Comparison of ENCODE assay signal across 8 cellular contexts in the genomic region with DNA sequence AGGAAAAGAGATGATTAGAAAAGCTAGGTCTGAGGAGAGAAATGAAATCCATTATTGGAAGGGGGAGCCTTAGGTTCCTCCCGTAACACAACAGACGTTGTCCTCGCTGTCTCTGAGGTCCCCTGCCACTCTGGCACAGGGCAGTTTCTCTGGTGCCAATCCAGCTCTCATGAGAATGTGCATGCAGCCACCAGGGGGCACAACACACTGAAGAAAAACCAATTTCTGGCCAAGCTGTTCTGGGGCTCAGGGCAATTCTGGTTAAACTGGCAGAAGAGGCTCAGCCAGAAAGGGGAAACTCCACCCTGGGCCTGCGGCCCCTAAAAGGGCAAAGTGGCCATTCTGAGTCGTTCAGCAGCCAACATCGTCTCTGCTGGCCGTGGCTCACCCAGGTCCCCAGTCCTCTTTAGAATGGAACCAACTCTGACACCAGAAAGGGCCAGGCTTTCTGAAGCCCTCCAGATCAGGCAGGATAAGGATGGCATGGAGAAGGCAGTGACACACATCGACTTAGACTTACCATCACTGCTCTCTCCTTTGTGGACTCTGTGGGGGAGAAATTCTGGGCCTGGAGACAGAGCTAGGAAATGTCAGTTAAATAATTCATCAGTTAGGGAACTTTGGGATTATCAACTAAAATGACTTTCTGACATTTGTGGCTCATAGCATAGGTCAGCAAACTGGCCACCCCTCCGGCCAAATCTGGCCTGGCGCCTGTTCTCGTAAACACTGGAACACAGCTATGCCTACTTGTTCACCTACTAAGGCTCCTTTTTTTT. TPM values are rescaled to one million over a fixed set of nuclear protein-coding genes. Genes with fewer than 3 reads are reported as not detected.
DNase-seq lines count a peak whose midpoint lies in the region; ATAC-seq and TF ChIP-seq lines count a peak whose summit lies in the region.

No MANE protein-coding gene starts in this region.

- no peak overlapping the region for H3K27ac Mint-ChIP-seq in activated naive CD4-positive, alpha-beta T cell treated with anti-CD3 and anti-CD28 coated beads, Interleukin-2, amount 10 ng/mL, durations not matched to agents 7 days and 5 days

- H3K27ac ChIP-seq in MM.1S (ENCODE audit: low read length) (no peak overlapping the region; the same call in 1 of the 2 replicates), ovary (peak overlapping the region; percentile 44 to 49), thoracic aorta (peak overlapping the region; percentile 61 to 62)

- H3K9me3 Mint-ChIP-seq in activated naive CD4-positive, alpha-beta T cell treated with anti-CD3 and anti-CD28 coated beads, Interleukin-2, amount 10 ng/mL, durations not matched to agents 7 days and 5 days, result no peaks in the 10 kb centered on the region

- H3K9ac ChIP-seq in MM.1S (ENCODE audit: low read length), result no peak overlapping the region

- H3K27me3 ChIP-seq in H7 (ENCODE audit: control insufficient read depth, insufficient read depth, low read length), result no peaks in the 10 kb centered on the region
- no peaks in the 10 kb centered on the region for H3K27me3 ChIP-seq in MM.1S (replicated peaks; ENCODE audit: insufficient read depth, low read length)
- no peaks in the 10 kb centered on the region for H3K27me3 ChIP-seq in ovary
- H3K27me3 ChIP-seq in thoracic aorta (replicated peaks; ENCODE audit: insufficient read depth), result no peaks in the 10 kb centered on the region

- 47 to 48% (median 48%) methylated on average over 11 of the region's 11 CpGs for WGBS in ovary, 3 donors

- peaks cover 4% of the 10 kb centered on the region; the same call in 1 of the 2 replicates for H3K79me2 ChIP-seq in MM.1S (ENCODE audit: low read length)

- no peaks in the 10 kb centered on the region for H4K20me1 ChIP-seq in MM.1S (ENCODE audit: insufficient read depth, low read length)

- intact Hi-C loops in ovary (cut with DNase I), result loop anchor here in 3 of 4 donors (2.0 to 10.0 kb wide), 5 partner anchors 92 to 382 kb away; no protein-coding TSS in a partner anchor

- peaks cover 5% of the 10 kb centered on the region; the same call in 1 of the 2 replicates for H3F3A ChIP-seq in MM.1S (ENCODE audit: insufficient read depth, low read length)

- H2AFZ ChIP-seq in MM.1S (ENCODE audit: low read length), result no peak overlapping the region

- H3K4me1 ChIP-seq in MM.1S (ENCODE audit: low read length), result peaks cover 6% of the 10 kb centered on the region; the same call in 1 of the 2 replicates
- H3K4me1 ChIP-seq in ovary (ENCODE audit: insufficient read depth), result peaks cover 12% of the 10 kb centered on the region
- peaks cover 25 to 32% of the 10 kb centered on the region in 2 donors for H3K4me1 ChIP-seq in thoracic aorta (ENCODE audit: control insufficient read depth in 1 of 2, low read depth in 2 of 2)

- no peaks in the 10 kb centered on the region for H3K9me2 ChIP-seq in MM.1S (replicated peaks; ENCODE audit: insufficient read depth, low read length)

- no peaks in the 10 kb centered on the region for H3K4me1 Mint-ChIP-seq in activated naive CD4-positive, alpha-beta T cell treated with anti-CD3 and anti-CD28 coated beads, Interleukin-2, amount 10 ng/mL, durations not matched to agents 7 days and 5 days

- no peak overlapping the region for H3K4me2 ChIP-seq in MM.1S (ENCODE audit: low read depth, low read length)

- CTCF ChIA-PET in activated naive CD4-positive, alpha-beta T cell treated with anti-CD3 and anti-CD28 coated beads, Interleukin-2, amount 10 ng/mL, durations not matched to agents 7 days and 5 days (lab: Charles Lee), result interaction anchor here (0.7 to 8.4 kb wide), 27 partner anchors 9 to 407 kb away, joined by 3 to 175 read pairs (median 4); no protein-coding TSS in a partner anchor

- peaks cover 21% of the 10 kb centered on the region for H3K36me3 ChIP-seq in H7 (replicated peaks; ENCODE audit: control insufficient read depth, insufficient read depth, low read length)
- H3K36me3 ChIP-seq in MM.1S (replicated peaks; ENCODE audit: insufficient read depth, low read length), result peaks cover 3% of the 10 kb centered on the region; the same call in 1 of the 2 replicates
- no peaks in the 10 kb centered on the region for H3K36me3 ChIP-seq in ovary
- peaks cover 12% of the 10 kb centered on the region for H3K36me3 ChIP-seq in thoracic aorta

- H3K27me3 Mint-ChIP-seq in activated naive CD4-positive, alpha-beta T cell treated with anti-CD3 and anti-CD28 coated beads, Interleukin-2, amount 10 ng/mL, durations not matched to agents 7 days and 5 days, result no peaks in the 10 kb centered on the region

- peak; percentile 86 for TF ChIP-seq CTCF in MM.1S (IDR thresholded peaks at IDR 0.05; ENCODE audit: low read length)
- TF ChIP-seq CTCF in ovary (IDR thresholded peaks at IDR 0.05), result peak; percentile 64 to 84 (median 76)
- peak; percentile 87 for TF ChIP-seq CTCF in thoracic aorta (IDR thresholded peaks at IDR 0.05)

- H3K9me3 ChIP-seq in MM.1S (replicated peaks; ENCODE audit: insufficient read depth, low read length) (no peaks in the 10 kb centered on the region), ovary (no peaks in the 10 kb centered on the region), thoracic aorta (no peaks in the 10 kb centered on the region)

- H3K4me3 ChIP-seq in H7 (ENCODE audit: insufficient read depth, low read depth, low read length), result no peak overlapping the region
- H3K4me3 ChIP-seq in MM.1S (ENCODE audit: low read length), result no peak overlapping the region
- no peak overlapping the region for H3K4me3 ChIP-seq in ovary
- H3K4me3 ChIP-seq in thoracic aorta, result no peak overlapping the region

- H3K36me3 Mint-ChIP-seq in activated naive CD4-positive, alpha-beta T cell treated with anti-CD3 and anti-CD28 coated beads, Interleukin-2, amount 10 ng/mL, durations not matched to agents 7 days and 5 days, result peaks cover 47% of the 10 kb centered on the region

- no peak for TF ChIP-seq POLR2A in ovary (IDR thresholded peaks at IDR 0.05)

- no peak for TF ChIP-seq EP300 in ovary (IDR thresholded peaks at IDR 0.05)

- peak; percentile 78 for ATAC-seq in thoracic aorta (ENCODE audit: insufficient number of reproducible peaks, low FRiP score, low read depth)

- no peak overlapping the region for H3K4me3 Mint-ChIP-seq in activated naive CD4-positive, alpha-beta T cell treated with anti-CD3 and anti-CD28 coated beads, Interleukin-2, amount 10 ng/mL, durations not matched to agents 7 days and 5 days

- DNase-seq in GF-D8 (lab: John Stamatoyannopoulos, UW) (peak; percentile 33), H7 (peak; percentile 69), MM.1S (peak; percentile 75), SK-N-DZ (ENCODE audit: low spot score) (peak; percentile 47), globus pallidus (ENCODE audit: low spot score) (peak; percentile 80), ovary (peak; percentile 72 to 85 (median 82)), thoracic aorta (ENCODE audit: low spot score) (no peak)
- DNase-seq in activated naive CD4-positive, alpha-beta T cell treated with anti-CD3 and anti-CD28 coated beads, Interleukin-2, amount 10 ng/mL, durations not matched to agents 7 days and 5 days, result peak; percentile 84

RNA-seq across cellular contexts. Expression of gene GOLPH3, which starts 58.5 kb away (rescaled TPM):
- total RNA-seq in H7 (2014; rRNA removed; shearing (Covaris generic)), result 72.9 and 87.0 TPM in 2 replicates
- 44.8 and 59.6 TPM in 2 replicates for polyA plus RNA-seq in SK-N-DZ (2014; cell fraction: cytosol; rRNA removed)
- polyA plus RNA-seq in SK-N-DZ (2014; cell fraction: nucleus; rRNA removed), result 14.6 and 26.1 TPM in 2 replicates
- total RNA-seq in ovary (10 to 100 TPM; 63.9 to 88.9 (median 81.1) TPM), thoracic aorta (100 to 1,000 TPM in 1 of 2 donors, 10 to 100 TPM in 1; 71.8 to 113 TPM)
- 10 to 100 TPM; 54.2 to 80.2 TPM for polyA plus RNA-seq in ovary
